ENCODE assay signal across 29 cellular contexts in genomic region chr3:16070707-16071106, GRCh38.
"Had no signal": no experiment of that assay in that cellular context is flagged by ENCODE, and none has a peak within 500 bp of the region (broad histone marks: within the 10 kb centered on the region; RNA-seq: fewer than 3 reads in every experiment).

No MANE protein-coding gene starts in this region.

- H3K4me1 Mint-ChIP-seq: activated B cell treated with CpG ODN at 0.5 μM for 24 hours; activated CD4-positive, alpha-beta T cell treated with anti-CD3 and anti-CD28 coated beads for 36 hours; central memory CD8-positive, alpha-beta T cell; natural killer cell had no signal

- H3K4me3 Mint-ChIP-seq: activated B cell treated with CpG ODN at 0.5 μM for 24 hours; activated CD4-positive, alpha-beta T cell treated with anti-CD3 and anti-CD28 coated beads for 36 hours; activated naive CD8-positive, alpha-beta T cell; activated T-cell treated with anti-CD3 and anti-CD28 coated beads, Interleukin-2, amount 50 U/mL, for 4 hours; central memory CD8-positive, alpha-beta T cell; effector memory CD8-positive, alpha-beta T cell; mesothelial cell of epicardium; natural killer cell had no signal

- H3K9me3 ChIP-seq: adrenal gland, ascending aorta, colonic mucosa, esophagus muscularis mucosa, gastrocnemius medialis, left lung, right atrium auricular region, spleen, upper lobe of right lung had no signal

- H3K27me3 ChIP-seq: adrenal gland, ascending aorta, colonic mucosa, dorsolateral prefrontal cortex, esophagus muscularis mucosa, gastrocnemius medialis, left lung, right atrium auricular region, spleen, upper lobe of right lung had no signal

- H3K9me3 Mint-ChIP-seq: activated T-cell treated with anti-CD3 and anti-CD28 coated beads, Interleukin-2, amount 50 U/mL, for 4 hours; central memory CD8-positive, alpha-beta T cell; effector memory CD8-positive, alpha-beta T cell; natural killer cell had no signal

- H3K36me3 ChIP-seq: adrenal gland, ascending aorta, colonic mucosa, esophagus muscularis mucosa, gastrocnemius medialis, left lung, right atrium auricular region, spleen, upper lobe of right lung had no signal

- H3K4me1 ChIP-seq: colonic mucosa, gastrocnemius medialis, right atrium auricular region, spleen, upper lobe of right lung had no signal

- H3K27me3 Mint-ChIP-seq: activated CD4-positive, alpha-beta T cell treated with anti-CD3 and anti-CD28 coated beads for 36 hours; central memory CD8-positive, alpha-beta T cell; progenitor cell of endocrine pancreas had no signal

- H3K27ac Mint-ChIP-seq: activated B cell treated with CpG ODN at 0.5 μM for 24 hours; activated CD4-positive, alpha-beta T cell treated with anti-CD3 and anti-CD28 coated beads for 36 hours; activated naive CD8-positive, alpha-beta T cell; activated T-helper 2 cell treated with anti-CD3 and anti-CD28 coated beads, Interferon-gamma antibody, Interleukin-2, Interleukin-4, amounts not matched to agents 10 μg/mL and 5 μg/mL and 100 μg/mL, durations not matched to agents 14 hours and 24 hours and 36 hours; effector memory CD8-positive, alpha-beta T cell; mesothelial cell of epicardium; natural killer cell; progenitor cell of endocrine pancreas had no signal

- H3K36me3 Mint-ChIP-seq: mesothelial cell of epicardium, natural killer cell had no signal

- DNase-seq: activated B cell treated with CpG ODN at 0.5 μM for 24 hours; activated CD4-positive, alpha-beta T cell treated with anti-CD3 and anti-CD28 coated beads for 36 hours; activated CD4-positive, alpha-beta T cell treated with anti-CD3 and anti-CD28 coated beads, Interleukin-2, amount 50 U/mL, for 4 hours; activated CD8-positive, alpha-beta memory T cell treated with anti-CD3 and anti-CD28 coated beads for 24 hours; activated CD8-positive, alpha-beta memory T cell treated with anti-CD3 and anti-CD28 coated beads, Interleukin-2, amount 50 U/mL, for 4 hours; activated naive CD4-positive, alpha-beta T cell; activated T-cell treated with anti-CD3 and anti-CD28 coated beads, Interleukin-2, amount 50 U/mL, for 4 hours; colonic mucosa; effector memory CD8-positive, alpha-beta T cell; gastrocnemius medialis; islet precursor cell; natural killer cell; spleen; stimulated activated CD4-positive, alpha-beta T cell treated with anti-CD3 and anti-CD28 coated beads, Interleukin-4, amount 100 ng/mL, for 1 hour; stimulated activated naive CD4-positive, alpha-beta T cell; T1000; upper lobe of right lung had no signal

- H3K27ac ChIP-seq: adrenal gland, ascending aorta, colonic mucosa, esophagus muscularis mucosa, gastrocnemius medialis, left lung, right atrium auricular region, spleen, upper lobe of right lung had no signal

- ATAC-seq: activated CD4-positive, alpha-beta T cell treated with anti-CD3 and anti-CD28 coated beads for 36 hours; activated T-cell treated with anti-CD3 and anti-CD28 coated beads, Interleukin-2, amount 50 U/mL, for 4 hours; effector memory CD8-positive, alpha-beta T cell; gastrocnemius medialis; natural killer cell had no signal

- H3K4me3 ChIP-seq: adrenal gland, ascending aorta, colonic mucosa, dorsolateral prefrontal cortex, esophagus muscularis mucosa, gastrocnemius medialis, left lung, lung, right atrium auricular region, spleen, upper lobe of right lung had no signal
